Comparison of ENCODE assay signal across 9 cellular contexts in the genomic region with DNA sequence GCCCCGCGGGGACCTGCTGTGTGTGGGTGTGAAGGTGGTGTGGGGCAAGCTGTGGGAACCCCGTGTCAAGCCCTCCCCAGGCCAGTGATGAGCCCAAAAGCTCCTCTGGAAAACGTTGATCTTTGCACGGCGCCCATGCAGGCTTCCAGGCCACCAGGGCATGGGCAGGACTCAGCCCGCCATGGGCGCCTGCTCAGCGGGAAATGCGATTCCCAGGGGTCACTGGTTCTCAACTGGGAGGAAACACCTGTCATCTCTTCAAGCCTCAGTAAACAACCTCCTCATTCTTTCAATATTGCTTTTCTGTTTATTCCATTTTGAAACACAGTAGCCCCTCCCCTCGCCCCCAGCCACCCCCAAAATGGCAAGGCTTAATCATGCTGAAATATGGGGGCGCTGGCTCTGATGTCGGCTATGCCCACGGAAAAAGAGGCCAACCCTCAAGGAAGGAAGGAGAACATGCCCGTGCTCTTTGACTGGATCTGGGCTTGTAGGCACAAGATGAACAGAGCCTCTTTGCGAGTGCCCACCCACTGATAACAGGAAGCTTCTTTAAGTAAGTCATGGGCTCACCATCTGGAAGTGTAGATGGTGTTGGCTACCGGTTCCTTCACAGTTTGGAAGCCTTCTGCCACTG. TPM values are rescaled to one million over a fixed set of nuclear protein-coding genes. Genes with fewer than 3 reads are reported as not detected.
DNase-seq lines count a peak whose midpoint lies in the region; ATAC-seq and TF ChIP-seq lines count a peak whose summit lies in the region.
"Had no signal": no experiment of that assay in that cellular context is flagged by ENCODE, and none has a peak within 500 bp of the region (broad histone marks: within the 10 kb centered on the region; RNA-seq: fewer than 3 reads in every experiment).

No MANE protein-coding gene starts in this region.

- no peaks in the 10 kb centered on the region for H3K9me3 Mint-ChIP-seq in activated T-cell treated with anti-CD3 and anti-CD28 coated beads, Interleukin-2, amount 50 U/mL, for 24 hours

- no peaks in the 10 kb centered on the region for H3K36me3 Mint-ChIP-seq in activated T-cell treated with anti-CD3 and anti-CD28 coated beads, Interleukin-2, amount 50 U/mL, for 24 hours (ENCODE audit: low read depth)

- peak overlapping the region; percentile 60 for H3K4me3 Mint-ChIP-seq in activated T-cell treated with anti-CD3 and anti-CD28 coated beads, Interleukin-2, amount 50 U/mL, for 24 hours

- no peaks in the 10 kb centered on the region for H3K9me3 ChIP-seq in left ventricle myocardium inferior (replicated peaks)
- H3K9me3 ChIP-seq in thymus (ENCODE audit: control insufficient read depth): peaks cover 1% of the 10 kb centered on the region

- no peak for ATAC-seq in left ventricle myocardium superior
- peak; percentile 47 for ATAC-seq in HG03095 (IDR thresholded peaks at IDR 0.05; ENCODE audit: unreplicated experiment)

- DNase-seq in left ventricle myocardium inferior (no peak), left ventricle myocardium superior (no peak), C1 segment of cervical spinal cord (lab: John Stamatoyannopoulos, UW) (no peak), NK-92 (lab: John Stamatoyannopoulos, UW; ENCODE audit: unreplicated experiment) (no peak)
- no peak for DNase-seq in activated T-cell treated with anti-CD3 and anti-CD28 coated beads, Interleukin-2, amount 50 U/mL, for 24 hours
- DNase-seq in central memory CD4-positive, alpha-beta T cell: no peak

- no peak overlapping the region for H3K27ac ChIP-seq in left ventricle myocardium inferior (replicated peaks)
- peak overlapping the region; percentile 89 for H3K27ac ChIP-seq in thymus (ENCODE audit: low read depth)
- H3K27ac ChIP-seq: VCaP had no signal

- H3K4me3 ChIP-seq in left ventricle myocardium inferior (peak overlapping the region; percentile 43), thymus (ENCODE audit: low read length) (peak overlapping the region; percentile 6)

- WGBS in thymus: 77% methylated on average over 17 of the region's 17 CpGs

- peak overlapping the region; percentile 98 for H3K27ac Mint-ChIP-seq in activated T-cell treated with anti-CD3 and anti-CD28 coated beads, Interleukin-2, amount 50 U/mL, for 24 hours

- intact Hi-C loops in left ventricle myocardium inferior (cut with micrococcal nuclease): no loop called here
- intact Hi-C loops in left ventricle myocardium superior (cut with micrococcal nuclease): no loop called here

- no peaks in the 10 kb centered on the region for H3K27me3 Mint-ChIP-seq in activated T-cell treated with anti-CD3 and anti-CD28 coated beads, Interleukin-2, amount 50 U/mL, for 24 hours

- TF ChIP-seq CTCF in left ventricle myocardium inferior (IDR thresholded peaks at IDR 0.05; ENCODE audit: borderline replicate concordance): no peak

- H3K36me3 ChIP-seq in left ventricle myocardium inferior (no peaks in the 10 kb centered on the region), thymus (ENCODE audit: control insufficient read depth, insufficient read depth) (no peaks in the 10 kb centered on the region)

- H3K27me3 ChIP-seq in left ventricle myocardium inferior (ENCODE audit: low read depth) (peaks cover 35% of the 10 kb centered on the region), thymus (ENCODE audit: control insufficient read depth, insufficient read depth) (no peaks in the 10 kb centered on the region)

- H3K4me1 ChIP-seq in left ventricle myocardium inferior: peaks cover 10% of the 10 kb centered on the region
- H3K4me1 ChIP-seq in thymus (ENCODE audit: control insufficient read depth, insufficient read depth, low read length): peaks cover 8% of the 10 kb centered on the region

- peaks cover 72% of the 10 kb centered on the region for H3K4me1 Mint-ChIP-seq in activated T-cell treated with anti-CD3 and anti-CD28 coated beads, Interleukin-2, amount 50 U/mL, for 24 hours (ENCODE audit: low read depth)

RNA-seq across cellular contexts. Expression of gene POU2AF1, which starts 0.5 kb away (rescaled TPM):
- total RNA-seq in left ventricle myocardium inferior: 0.05 TPM
- total RNA-seq in left ventricle myocardium superior: 0.62 TPM
- 11.7 TPM for polyA plus RNA-seq in thymus
